Comparison of ENCODE assay signal across 9 cellular contexts in genomic region chr7:142854505-142855400, GRCh38. TPM values are rescaled to one million over a fixed set of nuclear protein-coding genes. Genes with fewer than 3 reads are reported as not detected.
DNase-seq lines count a peak whose midpoint lies in the region; ATAC-seq, FAIRE-seq and TF ChIP-seq lines count a peak whose summit lies in the region.
"Had no signal": no experiment of that assay in that cellular context is flagged by ENCODE, and none has a peak within 500 bp of the region (broad histone marks: within the 10 kb centered on the region; RNA-seq: fewer than 3 reads in every experiment).

TSS of gene EPHB6 (plus strand) at chr7:142855076. CDS start at chr7:142863228, 8,152 bp downstream.

- H3K4me3 ChIP-seq in endothelial cell of umbilical vein (replicated peaks in 1 of 3; ENCODE audit: insufficient read depth in 1 of 3, low read depth in 1 of 3, low read length in 3 of 3) (peak within 1 kb of the TSS; percentile 48 to 73 (median 65)), mononuclear cell (ENCODE audit: low read length) (peak within 1 kb of the TSS; percentile 84)

- H3K4me1 ChIP-seq in endothelial cell of umbilical vein (ENCODE audit: control insufficient read depth, extremely low read depth, insufficient read depth, low read length) (peaks cover 3% of the 10 kb centered on the region), mononuclear cell (ENCODE audit: insufficient read depth, low read length) (peaks cover 20% of the 10 kb centered on the region)

- H2AFZ ChIP-seq in endothelial cell of umbilical vein (ENCODE audit: low read depth, low read length) = peak within 1 kb of the TSS; percentile 96

- intact Hi-C loops in endothelial cell of umbilical vein (cut with micrococcal nuclease) = loop anchor here (1.0 to 5.0 kb wide), 5 partner anchors 12 to 361 kb away; no protein-coding TSS in a partner anchor

- H3K9me3 ChIP-seq in endothelial cell of umbilical vein (replicated peaks; ENCODE audit: control insufficient read depth, insufficient read depth, low read length) (no peaks in the 10 kb centered on the region), mononuclear cell (ENCODE audit: low read depth, low read length) (no peaks in the 10 kb centered on the region)

- POLR2A ChIA-PET in endothelial cell of umbilical vein (lab: Charles Lee) = no interaction called here

- H3K27ac ChIP-seq in endothelial cell of umbilical vein (ENCODE audit: insufficient read depth, low read depth, low read length) = no peak within 1 kb of the TSS
- H3K27ac ChIP-seq: 22Rv1 had no signal

- no peaks in the 10 kb centered on the region for H4K20me1 ChIP-seq in endothelial cell of umbilical vein (replicated peaks; ENCODE audit: control insufficient read depth, extremely low read depth, insufficient read depth, low read length)

- H3K36me3 ChIP-seq in endothelial cell of umbilical vein (ENCODE audit: control insufficient read depth in 2 of 2, extremely low read depth in 1 of 2, insufficient read depth in 2 of 2, low read length in 2 of 2) = no peaks in the 10 kb centered on the region

- DNase-seq in DMS 273 (lab: John Stamatoyannopoulos, UW; ENCODE audit: unreplicated experiment) = peak; percentile 55
- no peak for DNase-seq in DMS 273 treated with DMSO at 0.1 percent for 48 hours (lab: John Stamatoyannopoulos, UW)
- peak; percentile 36 for DNase-seq in NCI-H460 (ENCODE audit: extremely low read depth, low read depth)
- peak; percentile 78 for DNase-seq in activated CD8-positive, alpha-beta memory T cell treated with anti-CD3 and anti-CD28 coated beads, Interleukin-2, amount 50 U/mL, for 48 hours
- DNase-seq in endothelial cell of umbilical vein (ENCODE audit: low read depth, low spot score) = no peak
- peak; percentile 73 for DNase-seq in stimulated activated CD8-positive, alpha-beta memory T cell treated with anti-CD3 and anti-CD28 coated beads, Interleukin-4, amount 100 ng/mL, for 48 hours

- BruUV-seq in endothelial cell of umbilical vein (replicated peaks; lab: Mats Ljungman, UMichigan) = no TSS peak

- dilution Hi-C loops in endothelial cell of umbilical vein (cut with MboI; ENCODE audit: extremely low pct_ligation_motif_present, low sequenced_read_pairs) = no loop called here

- no peaks in the 10 kb centered on the region for H3K79me2 ChIP-seq in endothelial cell of umbilical vein (ENCODE audit: control insufficient read depth, insufficient read depth, low read length)

- H3K9me1 ChIP-seq in endothelial cell of umbilical vein (replicated peaks; ENCODE audit: control insufficient read depth, extremely low read depth, insufficient read depth, low read length) = no peaks in the 10 kb centered on the region

- peak; percentile 55 for FAIRE-seq in endothelial cell of umbilical vein (lab: Jason Lieb, UNC)

- peak within 1 kb of the TSS; percentile 82 for H3K4me2 ChIP-seq in endothelial cell of umbilical vein (ENCODE audit: insufficient read depth, low read length)

- CTCF ChIA-PET in endothelial cell of umbilical vein (lab: Charles Lee) = interaction anchor here (0.5 to 3.6 kb wide), 15 partner anchors 11 to 386 kb away, joined by 3 to 33 read pairs (median 4); no protein-coding TSS in a partner anchor

- peak; percentile 47 for ATAC-seq in HG02970 (IDR thresholded peaks at IDR 0.05; ENCODE audit: low FRiP score, unreplicated experiment)

- peak within 1 kb of the TSS; percentile 2 for H3K9ac ChIP-seq in endothelial cell of umbilical vein (replicated peaks; ENCODE audit: extremely low read depth, insufficient read depth, low read length)

- TF ChIP-seq POLR2A in endothelial cell of umbilical vein (IDR thresholded peaks at IDR 0.05; ENCODE audit: low read depth, low read length) = no peak

- H3K27me3 ChIP-seq in endothelial cell of umbilical vein (ENCODE audit: control insufficient read depth in 2 of 2, insufficient read depth in 2 of 2, low read length in 2 of 2) (peaks cover 7 to 10% of the 10 kb centered on the region in 2 experiments), mononuclear cell (ENCODE audit: insufficient read depth, low read length) (no peaks in the 10 kb centered on the region)

- no peak for TF ChIP-seq CTCF in endothelial cell of umbilical vein (IDR thresholded peaks at IDR 0.05; ENCODE audit: extremely low read depth in 1 of 2, insufficient read depth in 1 of 2, low read depth in 1 of 2, low read length in 2 of 2)

TF ChIP-seq in endothelial cell of umbilical vein, 7 proteins besides CTCF, POLR2A, EP300 and RAD21:
- TF ChIP-seq MYC (IDR thresholded peaks at IDR 0.05; ENCODE audit: low read depth, low read length) (no peak), EZH2 (IDR thresholded peaks at IDR 0.05; ENCODE audit: borderline replicate concordance, low read depth, low read length, severe bottlenecking) (no peak), GATA2 (IDR thresholded peaks at IDR 0.05; ENCODE audit: insufficient read depth, insufficient read length, low read depth, low read length) (no peak), FOS (IDR thresholded peaks at IDR 0.05; ENCODE audit: borderline replicate concordance, insufficient read depth, low read length) (no peak), JUN (IDR thresholded peaks at IDR 0.05; ENCODE audit: borderline replicate concordance, insufficient read depth, insufficient read length, low read depth) (no peak), POLR2AphosphoS5 (IDR thresholded peaks at IDR 0.05; ENCODE audit: insufficient read depth, low read depth, low read length) (no peak)
- TF ChIP-seq, protein P1, sequence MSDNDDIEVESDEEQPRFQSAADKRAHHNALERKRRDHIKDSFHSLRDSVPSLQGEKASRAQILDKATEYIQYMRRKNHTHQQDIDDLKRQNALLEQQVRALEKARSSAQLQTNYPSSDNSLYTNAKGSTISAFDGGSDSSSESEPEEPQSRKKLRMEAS (IDR thresholded peaks at IDR 0.05; ENCODE audit: insufficient read depth, insufficient read length) = no peak
TF ChIP-seq in endothelial cell of umbilical vein: peak in this region for 0.

RNA-seq across cellular contexts. Expression of gene EPHB6, which starts in this region (rescaled TPM):
- total RNA-seq in NCI-H460 (2014; rRNA removed; shearing (Covaris generic)) = not detected in 2 replicates
- 0.21 and 1.6 TPM in 2 replicates for polyA plus RNA-seq in NCI-H460 (2014; cell fraction: nucleus; rRNA removed)
- total RNA-seq in endothelial cell of umbilical vein (2.9 TPM in 2 replicates), mononuclear cell (8.3 TPM)
- 0.62 and 0.86 TPM in 2 replicates for polyA plus RNA-seq in endothelial cell of umbilical vein
- 0.41 and 0.52 TPM in 2 replicates for polyA plus RNA-seq in endothelial cell of umbilical vein (2011; cell fraction: cytosol; rRNA removed)
- 1.5 and 2.2 TPM in 2 replicates for polyA plus RNA-seq in endothelial cell of umbilical vein (2011; cell fraction: nucleus; rRNA removed)
- 0.71 and 3.3 TPM in 2 replicates for polyA plus RNA-seq in endothelial cell of umbilical vein (2012)
- 1.7 and 2.2 TPM in 2 replicates for polyA minus RNA-seq in endothelial cell of umbilical vein
- not detected for polyA minus RNA-seq in endothelial cell of umbilical vein (2011; cell fraction: cytosol; rRNA and poly(A)+ RNA removed)
- 0.29 and 0.43 TPM in 2 replicates for polyA minus RNA-seq in endothelial cell of umbilical vein (2011; cell fraction: nucleus; rRNA and poly(A)+ RNA removed)

Comparison
In these comparisons a context has a peak if more than half of its experiments do, and no peak if none do; other contexts are left out.
1. DNase-seq: peak in DMS 273 (single experiment), NCI-H460 (single experiment), activated CD8-positive, alpha-beta memory T cell treated with anti-CD3 and anti-CD28 coated beads, Interleukin-2, amount 50 U/mL, for 48 hours (single experiment) and stimulated activated CD8-positive, alpha-beta memory T cell treated with anti-CD3 and anti-CD28 coated beads, Interleukin-4, amount 100 ng/mL, for 48 hours (single experiment); none in DMS 273 treated with DMSO at 0.1 percent for 48 hours (single experiment) and endothelial cell of umbilical vein (single experiment).